Comparison of ENCODE assay signal across 17 cellular contexts in genomic region chr1:178630418-178630817, GRCh38.
DNase-seq lines count a peak whose midpoint lies in the region; ATAC-seq and TF ChIP-seq lines count a peak whose summit lies in the region.
"Had no signal": no experiment of that assay in that cellular context is flagged by ENCODE, and none has a peak within 500 bp of the region (broad histone marks: within the 10 kb centered on the region; RNA-seq: fewer than 3 reads in every experiment).

No MANE protein-coding gene starts in this region.

- no peak overlapping the region for H3K27ac Mint-ChIP-seq in MCF 10A (ENCODE audit: low read depth, unreplicated experiment)
- H3K27ac Mint-ChIP-seq: CD4-positive, alpha-beta memory T cell; GM23338 had no signal

- no peak overlapping the region for H3K4me3 Mint-ChIP-seq in MCF 10A (ENCODE audit: unreplicated experiment)
- H3K4me3 Mint-ChIP-seq: CD4-positive, alpha-beta memory T cell; GM23338 had no signal

- no peak overlapping the region for H2AFZ ChIP-seq in mammary epithelial cell (ENCODE audit: low read depth, low read length)
- H2AFZ ChIP-seq: GM23338 had no signal

- H3K27ac ChIP-seq in mammary epithelial cell (ENCODE audit: insufficient read depth, low read depth, low read length), result no peak overlapping the region
- H3K27ac ChIP-seq: 22Rv1 had no signal

- ATAC-seq in left lobe of liver (peak; percentile 71), HG02610 (IDR thresholded peaks at IDR 0.05; ENCODE audit: unreplicated experiment) (no peak), GM21528 (IDR thresholded peaks at IDR 0.05; ENCODE audit: low FRiP score, unreplicated experiment) (no peak)
- ATAC-seq: GM23338, Panc1 had no signal

- peaks cover 11% of the 10 kb centered on the region for H3K4me1 ChIP-seq in mammary epithelial cell (ENCODE audit: insufficient read depth, low read length)

- no peaks in the 10 kb centered on the region for H4K20me1 ChIP-seq in mammary epithelial cell (ENCODE audit: insufficient read depth, low read length)

- DNase-seq in MCF 10A (ENCODE audit: unreplicated experiment) (peak; percentile 45), mammary epithelial cell (no peak), dedifferentiated amniotic fluid mesenchymal stem cell (ENCODE audit: extremely low spot score) (peak; percentile 44), left lobe of liver (ENCODE audit: low spot score) (no peak), NCI-H128 (lab: John Stamatoyannopoulos, UW; ENCODE audit: unreplicated experiment) (no peak), NK-92 (lab: John Stamatoyannopoulos, UW; ENCODE audit: unreplicated experiment) (no peak)
- DNase-seq: Calu3; CD4-positive, alpha-beta memory T cell; DMS79 treated with DMSO at 0.1 percent for 48 hours; NCI-H1436 treated with DMSO at 0.1 percent for 48 hours; NCI-H2081; NCI-H748 treated with DMSO at 0.1 percent for 48 hours had no signal

- H3K27me3 Mint-ChIP-seq in MCF 10A (ENCODE audit: insufficient read depth, unreplicated experiment), result no peaks in the 10 kb centered on the region

- no TSS peak for BruUV-seq in MCF 10A (replicated peaks; lab: Mats Ljungman, UMichigan)
- no TSS peak for BruUV-seq in mammary epithelial cell (replicated peaks; lab: Mats Ljungman, UMichigan)

- in situ Hi-C loops in mammary epithelial cell (cut with MboI; ENCODE audit: low sequenced_read_pairs in 2 of 2), result no loop called here

- H3K9me3 ChIP-seq in mammary epithelial cell (replicated peaks; ENCODE audit: insufficient read depth, low read length), result no peaks in the 10 kb centered on the region

- dilution Hi-C loops in mammary epithelial cell (cut with HindIII; ENCODE audit: low sequenced_read_pairs), result no loop called here

- no peaks in the 10 kb centered on the region for H3K27me3 ChIP-seq in mammary epithelial cell (ENCODE audit: insufficient read depth, low read length)

- no peak overlapping the region for H3K9ac ChIP-seq in mammary epithelial cell (ENCODE audit: insufficient read depth, low read length)

- H3K4me2 ChIP-seq in mammary epithelial cell (ENCODE audit: insufficient read depth, low read depth, low read length), result no peak overlapping the region
- H3K4me2 ChIP-seq: GM23338 had no signal

- peaks cover 33% of the 10 kb centered on the region for H3K4me1 Mint-ChIP-seq in MCF 10A (ENCODE audit: insufficient read depth, unreplicated experiment)
- H3K4me1 Mint-ChIP-seq: CD4-positive, alpha-beta memory T cell had no signal

- H3K36me3 Mint-ChIP-seq in MCF 10A (ENCODE audit: insufficient read depth, unreplicated experiment), result no peaks in the 10 kb centered on the region
- H3K36me3 Mint-ChIP-seq: CD4-positive, alpha-beta memory T cell had no signal

- no peaks in the 10 kb centered on the region for H3K36me3 ChIP-seq in mammary epithelial cell (ENCODE audit: insufficient read depth, low read length)

- intact Hi-C loops in MCF 10A (cut with micrococcal nuclease), result no loop called here
- intact Hi-C loops in mammary epithelial cell (cut with micrococcal nuclease), result no loop called here

- H3K4me3 ChIP-seq in mammary epithelial cell (replicated peaks in 1 of 3; ENCODE audit: insufficient read depth in 1 of 3, low read depth in 2 of 3, low read length in 3 of 3), result no peak overlapping the region
- H3K4me3 ChIP-seq: GM23338 had no signal

- no peaks in the 10 kb centered on the region for H3K79me2 ChIP-seq in mammary epithelial cell (ENCODE audit: insufficient read depth, low read length)

- TF ChIP-seq CTCF in MCF 10A (IDR thresholded peaks at IDR 0.05; ENCODE audit: unreplicated experiment), result no peak
- TF ChIP-seq CTCF in mammary epithelial cell (conservative IDR thresholded peaks at IDR 0.05 in 1 of 2, IDR thresholded peaks at IDR 0.05 in 1 of 2; ENCODE audit: extremely low read depth in 1 of 2, insufficient read depth in 1 of 2, low read depth in 1 of 2, low read length in 2 of 2), result no peak

- H3K9me3 Mint-ChIP-seq in MCF 10A (ENCODE audit: unreplicated experiment), result no peaks in the 10 kb centered on the region
- H3K9me3 Mint-ChIP-seq: CD4-positive, alpha-beta memory T cell; GM23338 had no signal

- CTCF ChIA-PET in MCF 10A (lab: Yijun Ruan, JAX) (interaction anchor here (0.6 to 2.3 kb wide), 5 partner anchors 88 to 287 kb away, joined by 3 to 15 read pairs (median 4); no protein-coding TSS in a partner anchor), mammary epithelial cell (lab: Charles Lee; ENCODE audit: low non-redundant PET) (no interaction called here)

- POLR2A ChIA-PET in MCF 10A (lab: Yijun Ruan, JAX), result interaction anchor here (0.7 to 1.1 kb wide), 3 partner anchors 12 to 96 kb away, joined by 3 to 6 read pairs (median 5); no protein-coding TSS in a partner anchor

Comparison
In these comparisons a context has a peak if more than half of its experiments do, and no peak if none do; other contexts are left out.
1. DNase-seq: peak in MCF 10A (single experiment) and dedifferentiated amniotic fluid mesenchymal stem cell (single experiment); none in mammary epithelial cell (single experiment), left lobe of liver (single experiment), NCI-H128 (single experiment) and NK-92 (single experiment).